25 cellular contexts compared by ENCODE assay signal in genomic region chr7:136103545-136104268, GRCh38.
"Had no signal": no experiment of that assay in that cellular context is flagged by ENCODE, and none has a peak within 500 bp of the region (broad histone marks: within the 10 kb centered on the region; RNA-seq: fewer than 3 reads in every experiment).

No MANE protein-coding gene starts in this region.

- H3K9me3 ChIP-seq: right lobe of liver, suprapubic skin, thyroid gland had no signal

- H3K4me3 Mint-ChIP-seq: mesothelial cell of epicardium; naive thymus-derived CD8-positive, alpha-beta T cell had no signal

- H3K36me3 ChIP-seq: esophagus muscularis mucosa, gastroesophageal sphincter, heart left ventricle, left lung, right lobe of liver, suprapubic skin, thyroid gland had no signal

- H3K27me3 ChIP-seq: esophagus muscularis mucosa, foreskin keratinocyte, gastroesophageal sphincter, heart left ventricle, hepatocyte, left lung, right lobe of liver, suprapubic skin, thyroid gland had no signal

- H3K4me1 Mint-ChIP-seq: mesothelial cell of epicardium; naive thymus-derived CD8-positive, alpha-beta T cell had no signal

- H3K27ac Mint-ChIP-seq: mesothelial cell of epicardium; naive thymus-derived CD8-positive, alpha-beta T cell; progenitor cell of endocrine pancreas had no signal

- H3K4me1 ChIP-seq: esophagus muscularis mucosa, foreskin keratinocyte, gastroesophageal sphincter, heart left ventricle, left lung, parathyroid adenoma, right lobe of liver, suprapubic skin, thyroid gland had no signal

- DNase-seq: dermis blood vessel endothelial cell; effector memory CD4-positive, alpha-beta T cell; heart left ventricle; kidney; left cardiac atrium; left lung; mesenchymal stem cell; naive thymus-derived CD8-positive, alpha-beta T cell; occipital lobe; right lobe of liver; small intestine; stimulated activated CD4-positive, alpha-beta T cell treated with anti-CD3 and anti-CD28 coated beads, Interleukin-15, amount 100 ng/mL, for 24 hours; stimulated activated CD4-positive, alpha-beta T cell treated with anti-CD3 and anti-CD28 coated beads, Interleukin-2, amount 100 ng/mL, for 48 hours; stimulated activated naive CD4-positive, alpha-beta T cell treated with Interleukin-2 at 50 U/mL for 16 hours; thyroid gland; trophoblast cell had no signal

- H3K4me3 ChIP-seq: coronary artery, esophagus muscularis mucosa, gastroesophageal sphincter, heart left ventricle, hepatocyte, left lung, right lobe of liver, suprapubic skin, thyroid gland had no signal

- H3K27me3 Mint-ChIP-seq: progenitor cell of endocrine pancreas had no signal

- H3K36me3 Mint-ChIP-seq: mesothelial cell of epicardium had no signal

- ATAC-seq: gastroesophageal sphincter; heart left ventricle; left cardiac atrium; left lung; naive thymus-derived CD8-positive, alpha-beta T cell had no signal

- H3K27ac ChIP-seq: coronary artery, esophagus muscularis mucosa, foreskin keratinocyte, gastroesophageal sphincter, heart left ventricle, hepatocyte, left lung, parathyroid adenoma, right lobe of liver, suprapubic skin, thyroid gland had no signal
